10 cellular contexts compared by ENCODE assay signal in genomic region chr5:150428106-150428876, GRCh38. TPM values are rescaled to one million over a fixed set of nuclear protein-coding genes. Genes with fewer than 3 reads are reported as not detected.
A peak's percentile ranks its signal among the peaks of the same experiment; 100 is the strongest.
DNase-seq lines count a peak whose midpoint lies in the region; ATAC-seq, FAIRE-seq and TF ChIP-seq lines count a peak whose summit lies in the region.
"Had no signal": no experiment of that assay in that cellular context is flagged by ENCODE, and none has a peak within 500 bp of the region (broad histone marks: within the 10 kb centered on the region; RNA-seq: fewer than 3 reads in every experiment).

No MANE protein-coding gene starts in this region.

- H3K4me1 Mint-ChIP-seq in activated naive CD8-positive, alpha-beta T cell treated with anti-CD3 and anti-CD28 coated beads, Interleukin-2, amount 50 U/mL, for 24 hours = peaks cover 6% of the 10 kb centered on the region

- CTCF ChIA-PET in HepG2 (lab: Yijun Ruan, JAX; ENCODE audit: low intra/inter-chr PET ratio, low total read pairs) = no interaction called here

- DNase-seq in HuH-7.5 (ENCODE audit: low spot score) = peak; percentile 58
- DNase-seq in dermis microvascular lymphatic vessel endothelial cell (ENCODE audit: low read depth in 2 of 2) = peak; percentile 33 to 60
- DNase-seq in HepG2 (ENCODE audit: low spot score) = peak; percentile 83
- no peak for DNase-seq in NCI-H2029 treated with DMSO at 0.1 percent for 48 hours (lab: John Stamatoyannopoulos, UW)
- DNase-seq in activated naive CD8-positive, alpha-beta T cell treated with anti-CD3 and anti-CD28 coated beads, Interleukin-2, amount 50 U/mL, for 24 hours = no peak
- DNase-seq in SKM-1 treated with dmso at 0.1 percent for 144 hours (lab: John Stamatoyannopoulos, UW; ENCODE audit: unreplicated experiment) = no peak
- DNase-seq in foreskin keratinocyte = no peak
- DNase-seq: NCI-H1417 had no signal

- H3K27ac ChIP-seq in HepG2 (ENCODE audit: extremely low read length, insufficient read depth, low read length) (peak overlapping the region; percentile 89), skeletal muscle tissue (ENCODE audit: low read depth, low read length) (peak overlapping the region; percentile 61), foreskin keratinocyte (no peak overlapping the region)

- no peaks in the 10 kb centered on the region for H4K20me1 ChIP-seq in HepG2 (ENCODE audit: insufficient read depth, low read length)

- peak; percentile 39; the same call in 1 of the 2 replicates for TF ChIP-seq RAD21 in HepG2 (CRISPR knock-in tag; IDR thresholded peaks at IDR 0.05)

- in situ Hi-C loops in HepG2 (cut with HindIII; ENCODE audit: extremely low pct_ligation_motif_present, low pct_unique_long_range_greater_than_20kb) = no loop called here

- H3K27me3 ChIP-seq in HepG2 (ENCODE audit: control insufficient read depth in 1 of 2, insufficient read depth in 2 of 2, low read length in 2 of 2) = no peaks in the 10 kb centered on the region; a peak in 1 of 5 replicates
- no peaks in the 10 kb centered on the region for H3K27me3 ChIP-seq in skeletal muscle tissue (ENCODE audit: control insufficient read depth in 3 of 3, insufficient read depth in 3 of 3, low read length in 3 of 3)
- no peaks in the 10 kb centered on the region for H3K27me3 ChIP-seq in foreskin keratinocyte

- no peaks in the 10 kb centered on the region for H3K36me3 Mint-ChIP-seq in activated naive CD8-positive, alpha-beta T cell treated with anti-CD3 and anti-CD28 coated beads, Interleukin-2, amount 50 U/mL, for 24 hours (ENCODE audit: low read depth)

- H3K4me1 ChIP-seq in HepG2 (ENCODE audit: insufficient read depth, low read length) (peaks cover 45% of the 10 kb centered on the region), skeletal muscle tissue (ENCODE audit: control insufficient read depth in 3 of 3, insufficient read depth in 3 of 3, low read length in 3 of 3) (peaks cover 5 to 8% (median 6%) of the 10 kb centered on the region in 3 donors), foreskin keratinocyte (peaks cover 9% of the 10 kb centered on the region)

- WGBS in HepG2 (ENCODE audit: low lambda C conversion rate) = 0% methylated on average over 18 of the region's 18 CpGs

- TF ChIP-seq POLR2A in HepG2 (IDR thresholded peaks at IDR 0.05; ENCODE audit: insufficient read depth in 1 of 2, low read depth in 2 of 2, low read length in 2 of 2) = peak; percentile 81 to 85

- ATAC-seq in HepG2 = peak; percentile 90
- ATAC-seq in activated naive CD8-positive, alpha-beta T cell treated with anti-CD3 and anti-CD28 coated beads, Interleukin-2, amount 50 U/mL, for 24 hours = no peak
- ATAC-seq in foreskin keratinocyte = no peak

- H3K36me3 ChIP-seq in HepG2 (replicated peaks in 1 of 2; ENCODE audit: control insufficient read depth in 1 of 2, insufficient read depth in 2 of 2, low read length in 2 of 2) (no peaks in the 10 kb centered on the region), skeletal muscle tissue (ENCODE audit: control insufficient read depth in 3 of 3, insufficient read depth in 3 of 3, low read length in 3 of 3) (no peaks in the 10 kb centered on the region)

- no peak for TF ChIP-seq EP300 in HepG2 (IDR thresholded peaks at IDR 0.05; ENCODE audit: low read depth in 2 of 2, low read length in 2 of 2)
- TF ChIP-seq EP300 in HepG2 (CRISPR knock-in tag; IDR thresholded peaks at IDR 0.05; ENCODE audit: borderline replicate concordance) = no peak

- H3K9ac ChIP-seq in HepG2 (ENCODE audit: insufficient read depth, low read depth, low read length) (peak overlapping the region; percentile 80), skeletal muscle tissue (ENCODE audit: low read depth in 1 of 3, low read length in 3 of 3) (peak overlapping the region in 1 of 3 donors; percentile 25)

- FAIRE-seq in HepG2 (lab: Jason Lieb, UNC) = peak; percentile 86

- intact Hi-C loops in HepG2 (cut with micrococcal nuclease; ENCODE audit: unreplicated experiment) = loop anchor here (2.0 to 10.0 kb wide), 2 partner anchors 15 to 283 kb away; partner anchors contain the start of gene CD74

- TF ChIP-seq CTCF in HepG2 (CRISPR knock-in tag; IDR thresholded peaks at IDR 0.05) (no peak), foreskin keratinocyte (conservative IDR thresholded peaks at IDR 0.05) (no peak)

- H3K27ac Mint-ChIP-seq in activated naive CD8-positive, alpha-beta T cell treated with anti-CD3 and anti-CD28 coated beads, Interleukin-2, amount 50 U/mL, for 24 hours = no peak overlapping the region

- H3K4me3 ChIP-seq in HepG2 (replicated peaks in 1 of 3; ENCODE audit: insufficient read depth in 1 of 3, low read depth in 2 of 3, low read length in 3 of 3) (peak overlapping the region; percentile 49 to 71 (median 56)), skeletal muscle tissue (ENCODE audit: low read length in 3 of 3) (no peak overlapping the region)

- peak overlapping the region; percentile 99 for H3K4me2 ChIP-seq in HepG2 (ENCODE audit: low read depth, low read length)

- BruUV-seq in HepG2 (replicated peaks; lab: Mats Ljungman, UMichigan) = TSS peak; percentile 88

- POLR2A ChIA-PET in HepG2 (lab: Yijun Ruan, JAX) = interaction anchor here (1.0 to 3.7 kb wide), 10 partner anchors 12 to 114 kb away, joined by 3 to 33 read pairs (median 7); partner anchors contain the start of genes CD74 and RPS14

- H3K79me2 ChIP-seq in HepG2 (ENCODE audit: insufficient read depth, low read length) = no peaks in the 10 kb centered on the region

- H2AFZ ChIP-seq in HepG2 (ENCODE audit: low read length) = peak overlapping the region; percentile 71

- H3K9me3 ChIP-seq in HepG2 (ENCODE audit: low read length) = no peaks in the 10 kb centered on the region
- H3K9me3 ChIP-seq in skeletal muscle tissue (ENCODE audit: control insufficient read depth in 3 of 3, low read length in 3 of 3) = no peaks in the 10 kb centered on the region

- H3K4me3 Mint-ChIP-seq in activated naive CD8-positive, alpha-beta T cell treated with anti-CD3 and anti-CD28 coated beads, Interleukin-2, amount 50 U/mL, for 24 hours = no peak overlapping the region
- H3K4me3 Mint-ChIP-seq: neural crest cell had no signal

- H3K27me3 Mint-ChIP-seq in activated naive CD8-positive, alpha-beta T cell treated with anti-CD3 and anti-CD28 coated beads, Interleukin-2, amount 50 U/mL, for 24 hours = peaks cover 2% of the 10 kb centered on the region

- H3K9me3 Mint-ChIP-seq in activated naive CD8-positive, alpha-beta T cell treated with anti-CD3 and anti-CD28 coated beads, Interleukin-2, amount 50 U/mL, for 24 hours = no peaks in the 10 kb centered on the region
- H3K9me3 Mint-ChIP-seq: neural crest cell had no signal

RNA-seq across cellular contexts. Expression of gene CD74, which starts 15.6 kb away (rescaled TPM):
- total RNA-seq in dermis microvascular lymphatic vessel endothelial cell (1.2 and 2.9 TPM in 2 replicates), HepG2 (2016; rRNA removed; fragmentation: Illumina TruSeq; extraction: Trizol) (30.1 and 84.4 TPM in 2 replicates), skeletal muscle tissue (63.2 TPM), foreskin keratinocyte (4.0 and 7.2 TPM in 2 replicates)
- total RNA-seq in HepG2 (2016; cell fraction: cytosol; rRNA removed; fragmentation: Illumina TruSeq; extraction: Trizol; ENCODE audit: low read depth) = 19.1 and 22.1 TPM in 2 replicates
- 30.1 and 86.9 TPM in 2 replicates for total RNA-seq in HepG2 (2016; cell fraction: insoluble cytoplasmic fraction; rRNA removed; fragmentation: Illumina TruSeq; extraction: Trizol)
- total RNA-seq in HepG2 (2016; cell fraction: membrane; rRNA removed; fragmentation: Illumina TruSeq; extraction: Trizol) = 23.8 and 31.1 TPM in 2 replicates
- 88.0 and 96.2 TPM in 2 replicates for total RNA-seq in HepG2 (2016; cell fraction: nucleus; rRNA removed; fragmentation: Illumina TruSeq; extraction: Trizol)
- polyA plus RNA-seq in HepG2 (2011; rRNA removed) (34.1 and 56.4 TPM in 2 replicates), foreskin keratinocyte (6.3 and 9.4 TPM in 2 replicates)
- 24.7 and 30.8 TPM in 2 replicates for polyA plus RNA-seq in HepG2 (2011; cell fraction: cytosol; rRNA removed)
- 26.5 and 30.9 TPM in 2 replicates for polyA plus RNA-seq in HepG2 (2011; cell fraction: nucleus; rRNA removed)
- polyA plus RNA-seq in HepG2 (2012) = 73.1 and 87.1 TPM in 2 replicates
- polyA plus RNA-seq in HepG2 (2016; cell fraction: cytosol; fragmentation: Illumina TruSeq; extraction: Trizol; ENCODE audit: low read depth) = 44.1 and 51.7 TPM in 2 replicates
- 52.1 and 69.3 TPM in 2 replicates for polyA plus RNA-seq in HepG2 (2016; cell fraction: insoluble cytoplasmic fraction; fragmentation: Illumina TruSeq; extraction: Trizol; ENCODE audit: low read depth)
- polyA plus RNA-seq in HepG2 (2016; cell fraction: membrane; fragmentation: Illumina TruSeq; extraction: Trizol; ENCODE audit: low read depth) = 51.1 and 54.1 TPM in 2 replicates
- 232 and 243 TPM in 2 replicates for polyA plus RNA-seq in HepG2 (2016; cell fraction: nucleus; fragmentation: Illumina TruSeq; extraction: Trizol; ENCODE audit: insufficient read depth, low read depth)
- 2.5 and 52.0 TPM in 2 replicates for polyA minus RNA-seq in HepG2 (2011; rRNA and poly(A)+ RNA removed; ENCODE audit: low replicate concordance)
- 21.3 and 26.3 TPM in 2 replicates for polyA minus RNA-seq in HepG2 (2011; cell fraction: cytosol; rRNA and poly(A)+ RNA removed)
- 11.5 and 16.5 TPM in 2 replicates for polyA minus RNA-seq in HepG2 (2011; cell fraction: nucleus; rRNA and poly(A)+ RNA removed)

RNA-seq across cellular contexts. Expression of gene RPS14, which starts 21.2 kb away (rescaled TPM):
- total RNA-seq in dermis microvascular lymphatic vessel endothelial cell = 2,736 and 3,225 TPM in 2 replicates
- 2,116 and 2,466 TPM in 2 replicates for total RNA-seq in HepG2 (2016; rRNA removed; fragmentation: Illumina TruSeq; extraction: Trizol)
- 3,305 and 3,520 TPM in 2 replicates for total RNA-seq in HepG2 (2016; cell fraction: cytosol; rRNA removed; fragmentation: Illumina TruSeq; extraction: Trizol; ENCODE audit: low read depth)
- 2,149 and 2,588 TPM in 2 replicates for total RNA-seq in HepG2 (2016; cell fraction: insoluble cytoplasmic fraction; rRNA removed; fragmentation: Illumina TruSeq; extraction: Trizol)
- 4,929 and 5,069 TPM in 2 replicates for total RNA-seq in HepG2 (2016; cell fraction: membrane; rRNA removed; fragmentation: Illumina TruSeq; extraction: Trizol)
- 644 and 721 TPM in 2 replicates for total RNA-seq in HepG2 (2016; cell fraction: nucleus; rRNA removed; fragmentation: Illumina TruSeq; extraction: Trizol)
- 3,058 and 3,295 TPM in 2 replicates for polyA plus RNA-seq in HepG2 (2011; rRNA removed)
- polyA plus RNA-seq in HepG2 (2011; cell fraction: cytosol; rRNA removed) = 6,315 and 8,239 TPM in 2 replicates
- 1,184 and 1,580 TPM in 2 replicates for polyA plus RNA-seq in HepG2 (2011; cell fraction: nucleus; rRNA removed)
- 3,506 and 4,895 TPM in 2 replicates for polyA plus RNA-seq in HepG2 (2012)
- polyA plus RNA-seq in HepG2 (2016; cell fraction: cytosol; fragmentation: Illumina TruSeq; extraction: Trizol; ENCODE audit: low read depth) = 3,347 and 3,785 TPM in 2 replicates
- polyA plus RNA-seq in HepG2 (2016; cell fraction: insoluble cytoplasmic fraction; fragmentation: Illumina TruSeq; extraction: Trizol; ENCODE audit: low read depth) = 2,246 and 2,277 TPM in 2 replicates
- polyA plus RNA-seq in HepG2 (2016; cell fraction: membrane; fragmentation: Illumina TruSeq; extraction: Trizol; ENCODE audit: low read depth) = 4,452 and 4,569 TPM in 2 replicates
- polyA plus RNA-seq in HepG2 (2016; cell fraction: nucleus; fragmentation: Illumina TruSeq; extraction: Trizol; ENCODE audit: insufficient read depth, low read depth) = 1,056 and 1,136 TPM in 2 replicates
- polyA minus RNA-seq in HepG2 (2011; rRNA and poly(A)+ RNA removed; ENCODE audit: low replicate concordance) = 795 and 1,496 TPM in 2 replicates
- polyA minus RNA-seq in HepG2 (2011; cell fraction: cytosol; rRNA and poly(A)+ RNA removed) = 375 and 432 TPM in 2 replicates
- polyA minus RNA-seq in HepG2 (2011; cell fraction: nucleus; rRNA and poly(A)+ RNA removed) = 180 and 283 TPM in 2 replicates
- total RNA-seq in skeletal muscle tissue = 6,829 TPM
- total RNA-seq in foreskin keratinocyte = 2,193 and 2,437 TPM in 2 replicates
- 3,381 and 3,638 TPM in 2 replicates for polyA plus RNA-seq in foreskin keratinocyte

Comparison
In these comparisons a context has a peak if more than half of its experiments do, and no peak if none do; other contexts are left out.
1. DNase-seq: peak in HuH-7.5 (single experiment), dermis microvascular lymphatic vessel endothelial cell (2 of 2) and HepG2 (single experiment); none in NCI-H2029 treated with DMSO at 0.1 percent for 48 hours (single experiment), activated naive CD8-positive, alpha-beta T cell treated with anti-CD3 and anti-CD28 coated beads, Interleukin-2, amount 50 U/mL, for 24 hours (single experiment), SKM-1 treated with dmso at 0.1 percent for 144 hours (single experiment) and foreskin keratinocyte (0 of 2).
2. H3K4me3 ChIP-seq: peak in HepG2 (3 of 3); none in skeletal muscle tissue (0 of 3).